Comparison of ENCODE assay signal across 8 cellular contexts in the genomic region with DNA sequence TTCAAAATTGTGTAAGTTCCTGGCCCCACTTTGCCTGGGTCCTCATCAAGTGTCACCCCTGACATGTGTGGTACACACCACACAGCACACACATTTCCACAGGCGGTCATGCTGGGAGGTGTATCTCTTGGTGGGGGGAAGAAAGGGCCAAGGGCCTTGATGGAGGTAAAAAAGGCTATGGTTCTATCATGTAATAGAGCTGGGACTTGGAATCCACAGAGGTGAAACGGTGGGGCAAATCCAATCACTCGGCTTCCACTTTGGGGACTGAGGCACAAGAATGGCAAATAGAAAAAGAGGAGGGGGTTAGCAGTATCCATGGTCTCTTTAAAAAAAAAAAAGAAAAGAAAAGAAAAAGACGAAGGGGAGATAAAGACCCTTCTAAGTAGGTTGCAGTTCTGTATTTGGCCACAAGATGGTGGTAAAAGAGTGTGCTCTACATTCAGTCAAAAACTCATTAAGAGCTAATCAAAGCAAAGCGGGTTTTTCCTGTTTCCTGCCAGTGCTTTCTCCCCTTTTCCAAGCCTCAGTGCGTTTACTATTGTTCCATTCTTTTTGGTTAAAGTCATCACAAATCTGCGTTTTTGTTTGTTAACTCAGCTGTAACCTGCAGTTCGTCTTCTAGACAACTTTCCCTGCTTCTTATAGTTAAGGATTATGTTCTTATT. TPM values are rescaled to one million over a fixed set of nuclear protein-coding genes. Genes with fewer than 3 reads are reported as not detected.
DNase-seq lines count a peak whose midpoint lies in the region; ATAC-seq, FAIRE-seq and TF ChIP-seq lines count a peak whose summit lies in the region.

No MANE protein-coding gene starts in this region.

- ATAC-seq in K562: peak; percentile 43; the same call in 2 of the 3 replicates
- ATAC-seq in stimulated activated memory B cell treated with anti-CD40 and anti-IgM and Interleukin-4, amounts not matched to agents 10 μg/mL and 1 μg/mL and 100 μg/mL, for 72 hours: no peak
- ATAC-seq in activated T-helper 17 cell treated with anti-CD3 and anti-CD28 coated beads, Interleukin-2, amount 50 U/mL, for 72 hours (replicated peaks): no peak
- no peak for ATAC-seq in GM21717 (IDR thresholded peaks at IDR 0.05; ENCODE audit: unreplicated experiment)

- no peak for FAIRE-seq in K562 (lab: Jason Lieb, UNC)

- no peaks in the 10 kb centered on the region for H3K9me3 Mint-ChIP-seq in stimulated activated memory B cell treated with anti-CD40 and anti-IgM and Interleukin-4, amounts not matched to agents 10 μg/mL and 1 μg/mL and 100 μg/mL, for 72 hours
- no peaks in the 10 kb centered on the region for H3K9me3 Mint-ChIP-seq in activated T-helper 17 cell treated with anti-CD3 and anti-CD28 coated beads, Interleukin-2, amount 50 U/mL, for 72 hours

- H3K27ac Mint-ChIP-seq in stimulated activated memory B cell treated with anti-CD40 and anti-IgM and Interleukin-4, amounts not matched to agents 10 μg/mL and 1 μg/mL and 100 μg/mL, for 72 hours: peak overlapping the region; percentile 32
- H3K27ac Mint-ChIP-seq in activated T-helper 17 cell treated with anti-CD3 and anti-CD28 coated beads, Interleukin-2, amount 50 U/mL, for 72 hours: no peak overlapping the region

- no peaks in the 10 kb centered on the region for H3K27me3 ChIP-seq in K562 (ENCODE audit: control insufficient read depth in 2 of 2, insufficient read depth in 2 of 2, low read length in 2 of 2)

- POLR2A ChIA-PET in K562 (lab: Yijun Ruan, JAX): interaction anchor here (0.5 to 2.0 kb wide), 6 partner anchors 10 to 103 kb away, joined by 3 to 10 read pairs (median 5); partner anchors contain the start of gene CXorf38

- intact Hi-C loops in K562 (cut with micrococcal nuclease): loop anchor here (1.0 to 10.0 kb wide), 4 partner anchors 104 to 711 kb away; partner anchors contain the start of gene CXorf38

- H3K4me1 Mint-ChIP-seq in stimulated activated memory B cell treated with anti-CD40 and anti-IgM and Interleukin-4, amounts not matched to agents 10 μg/mL and 1 μg/mL and 100 μg/mL, for 72 hours: peaks cover 23% of the 10 kb centered on the region
- peaks cover 13% of the 10 kb centered on the region for H3K4me1 Mint-ChIP-seq in activated T-helper 17 cell treated with anti-CD3 and anti-CD28 coated beads, Interleukin-2, amount 50 U/mL, for 72 hours

- no peaks in the 10 kb centered on the region for H3K9me1 ChIP-seq in K562 (ENCODE audit: control insufficient read depth, insufficient read depth, low read length)

- WGBS in K562 (ENCODE audit: insufficient coverage, low coverage, missing lambda C conversion rate): 0% methylated on average over 7 of the region's 8 CpGs

- no peak for TF ChIP-seq POLR2A in K562 (conservative IDR thresholded peaks at IDR 0.05)

- H3K4me3 Mint-ChIP-seq in stimulated activated memory B cell treated with anti-CD40 and anti-IgM and Interleukin-4, amounts not matched to agents 10 μg/mL and 1 μg/mL and 100 μg/mL, for 72 hours: no peak overlapping the region
- no peak overlapping the region for H3K4me3 Mint-ChIP-seq in activated T-helper 17 cell treated with anti-CD3 and anti-CD28 coated beads, Interleukin-2, amount 50 U/mL, for 72 hours

- H3K79me2 ChIP-seq in K562 (ENCODE audit: control insufficient read depth, insufficient read depth, low read length): no peaks in the 10 kb centered on the region

- H4K20me1 ChIP-seq in K562 (replicated peaks; ENCODE audit: control insufficient read depth, insufficient read depth, low read length): no peaks in the 10 kb centered on the region

- no peaks in the 10 kb centered on the region for H3K36me3 Mint-ChIP-seq in stimulated activated memory B cell treated with anti-CD40 and anti-IgM and Interleukin-4, amounts not matched to agents 10 μg/mL and 1 μg/mL and 100 μg/mL, for 72 hours
- no peaks in the 10 kb centered on the region for H3K36me3 Mint-ChIP-seq in activated T-helper 17 cell treated with anti-CD3 and anti-CD28 coated beads, Interleukin-2, amount 50 U/mL, for 72 hours (ENCODE audit: low read depth)

- peak overlapping the region; percentile 73 for H3K4me2 ChIP-seq in K562 (ENCODE audit: insufficient read depth, low read length)

- H3K9me3 ChIP-seq in K562 (replicated peaks; ENCODE audit: control insufficient read depth, insufficient read depth, low read depth, low read length): no peaks in the 10 kb centered on the region

- peak overlapping the region; percentile 67 for H2AFZ ChIP-seq in K562 (ENCODE audit: low read depth, low read length)

- CTCF ChIA-PET in K562 (lab: Yijun Ruan, JAX; ENCODE audit: low intra/inter-chr PET ratio): interaction anchor here (0.6 to 1.5 kb wide), 9 partner anchors 9 to 379 kb away, joined by 3 to 9 read pairs (median 3); no protein-coding TSS in a partner anchor

- H3K4me1 ChIP-seq in K562 (replicated peaks in 1 of 2; ENCODE audit: control insufficient read depth in 2 of 2, insufficient read depth in 2 of 2, low read length in 2 of 2): peaks cover 13 to 18% of the 10 kb centered on the region in 2 experiments; a peak in 3 of 5 replicates

- H3K27ac ChIP-seq in K562 (ENCODE audit: extremely low read depth, low read depth, low read length): peak overlapping the region; percentile 43; the same call in 1 of the 3 replicates

- TF ChIP-seq CTCF in GM12873 (IDR thresholded peaks at IDR 0.05; ENCODE audit: insufficient read depth, low read depth, low read length, missing control alignments) (peak; percentile 93), K562 (IDR thresholded peaks at IDR 0.05 in 2 of 3, conservative IDR thresholded peaks at IDR 0.05 in 1 of 3; ENCODE audit: insufficient read depth in 2 of 3, low read depth in 1 of 3, low read length in 3 of 3) (peak; percentile 59 to 77 (median 69))

- H3K27me3 Mint-ChIP-seq in stimulated activated memory B cell treated with anti-CD40 and anti-IgM and Interleukin-4, amounts not matched to agents 10 μg/mL and 1 μg/mL and 100 μg/mL, for 72 hours: no peaks in the 10 kb centered on the region
- no peaks in the 10 kb centered on the region for H3K27me3 Mint-ChIP-seq in activated T-helper 17 cell treated with anti-CD3 and anti-CD28 coated beads, Interleukin-2, amount 50 U/mL, for 72 hours

- no TSS peak for BruUV-seq in K562 (replicated peaks; lab: Mats Ljungman, UMichigan)

- in situ Hi-C loops in K562 (cut with MboI): loop anchor here (10.0 kb wide), 1 partner anchor 711 kb away; no protein-coding TSS in a partner anchor

- no peaks in the 10 kb centered on the region for H3K36me3 ChIP-seq in K562 (ENCODE audit: control insufficient read depth, insufficient read depth, low read length)

- peak; percentile 73 to 79 for TF ChIP-seq RAD21 in K562 (CRISPR knock-in tag; conservative IDR thresholded peaks at IDR 0.05 in 1 of 2, IDR thresholded peaks at IDR 0.05 in 1 of 2)

- H3K4me3 ChIP-seq in K562: 0 out of 2 replicates have a peak overlapping the region, but pooled peaks have one; percentile 16

- peak; percentile 26 for DNase-seq in AG20443 (ENCODE audit: low spot score)
- peak; percentile 74 for DNase-seq in NCI-H345 treated with DMSO at 0.1 percent for 48 hours (lab: John Stamatoyannopoulos, UW; ENCODE audit: unreplicated experiment)
- peak; percentile 17 to 65 (median 24) for DNase-seq in K562 (ENCODE audit: extremely low read depth in 1 of 4, low spot score in 3 of 4)
- DNase-seq in iPS-NIHi11 (ENCODE audit: low spot score): peak; percentile 21

- TF ChIP-seq EP300 in K562 (IDR thresholded peaks at IDR 0.05; ENCODE audit: low read length): no peak

- H3K9ac ChIP-seq in K562 (ENCODE audit: insufficient read depth in 1 of 2, low read depth in 2 of 2, low read length in 2 of 2): peak overlapping the region in 1 of 2 experiments; percentile 52; a peak in 2 of 4 replicates

TF ChIP-seq in K562, 482 proteins besides CTCF, POLR2A, EP300 and RAD21 (continues in another document):
- TF ChIP-seq MBD2 (IDR thresholded peaks at IDR 0.05; ENCODE audit: borderline replicate concordance, low read depth) (no peak), BRF1 (IDR thresholded peaks at IDR 0.05; ENCODE audit: borderline replicate concordance, extremely low read depth, insufficient read length) (no peak)
- TF ChIP-seq, protein P1, sequence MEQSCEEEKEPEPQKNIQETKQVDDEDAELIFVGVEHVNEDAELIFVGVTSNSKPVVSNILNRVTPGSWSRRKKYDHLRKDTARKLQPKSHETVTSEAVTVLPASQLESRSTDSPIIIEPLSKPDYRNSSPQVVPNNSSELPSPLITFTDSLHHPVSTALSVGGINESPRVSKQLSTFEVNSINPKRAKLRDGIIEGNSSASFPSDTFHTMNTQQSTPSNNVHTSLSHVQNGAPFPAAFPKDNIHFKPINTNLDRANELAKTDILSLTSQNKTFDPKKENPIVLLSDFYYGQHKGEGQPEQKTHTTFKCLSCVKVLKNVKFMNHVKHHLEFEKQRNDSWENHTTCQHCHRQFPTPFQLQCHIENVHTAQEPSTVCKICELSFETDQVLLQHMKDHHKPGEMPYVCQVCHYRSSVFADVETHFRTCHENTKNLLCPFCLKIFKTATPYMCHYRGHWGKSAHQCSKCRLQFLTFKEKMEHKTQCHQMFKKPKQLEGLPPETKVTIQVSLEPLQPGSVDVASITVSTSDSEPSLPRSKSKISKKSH (CRISPR knock-in tag; IDR thresholded peaks at IDR 0.05): no peak

RNA-seq across cellular contexts. Expression of gene ATP6AP2, which starts 37.0 kb away (rescaled TPM):
- 78.0 and 106 TPM in 2 replicates for total RNA-seq in K562 (2011; cell fraction: chromatin; rRNA removed; ENCODE audit: low replicate concordance)
- 66.9 and 82.1 TPM in 2 replicates for total RNA-seq in K562 (2011; cell fraction: nucleolus; rRNA removed)
- 114 and 118 TPM in 2 replicates for total RNA-seq in K562 (2011; cell fraction: nucleoplasm; rRNA removed)
- 23.3 and 26.3 TPM in 2 replicates for total RNA-seq in K562 (2014; rRNA removed)
- total RNA-seq in K562 (2014; rRNA removed; fragmentation: Illumina TruSeq; extraction: Trizol): 45.8 and 50.2 TPM in 2 replicates
- 37.9 and 41.9 TPM in 2 replicates for total RNA-seq in K562 (2015; rRNA removed; fragmentation: Illumina TruSeq; extraction: Trizol)
- total RNA-seq in K562 (2021): 38.7 and 50.1 TPM in 2 replicates
- 131 and 134 TPM in 2 replicates for polyA plus RNA-seq in K562 (2011; rRNA removed)
- polyA plus RNA-seq in K562 (2011; cell fraction: cytosol; rRNA removed): 38.5 and 54.4 TPM in 2 replicates
- polyA plus RNA-seq in K562 (2011; cell fraction: nucleus; rRNA removed): 27.8 and 49.9 TPM in 2 replicates
- polyA plus RNA-seq in K562 (2012): 56.2 and 68.2 TPM in 2 replicates
- 69.7 and 70.2 TPM in 2 replicates for polyA plus RNA-seq in K562 (2014; fragmentation: Illumina TruSeq; extraction: Trizol)
- 10 to 100 TPM; 26.6 to 32.8 TPM for polyA plus RNA-seq in K562 (2014; fragmentation: Nextera tagmentation; extraction: Ambion mirVana)
- polyA plus RNA-seq in K562 (2014; rRNA removed): 38.0 and 38.8 TPM in 2 replicates
- polyA minus RNA-seq in K562 (2011; rRNA and poly(A)+ RNA removed): 95.9 and 96.6 TPM in 2 replicates
- 42.8 and 52.2 TPM in 2 replicates for polyA minus RNA-seq in K562 (2011; cell fraction: cytosol; rRNA and poly(A)+ RNA removed)
- 12.0 and 21.5 TPM in 2 replicates for polyA minus RNA-seq in K562 (2011; cell fraction: nucleus; rRNA and poly(A)+ RNA removed)
- 10 to 100 TPM; 44.9 to 82.6 TPM for total RNA-seq in activated T-helper 17 cell treated with anti-CD3 and anti-CD28 coated beads, Interleukin-2, amount 50 U/mL, for 72 hours

Comparison
In these comparisons a context has a peak if more than half of its experiments do, and no peak if none do; other contexts are left out.
1. DNase-seq: peak in every context shown above with its lines; median percentile 74 in NCI-H345 treated with DMSO at 0.1 percent for 48 hours; 26 in AG20443; 24 in K562; 21 in iPS-NIHi11.